ENCODE assay signal across 18 cellular contexts in the genomic region with DNA sequence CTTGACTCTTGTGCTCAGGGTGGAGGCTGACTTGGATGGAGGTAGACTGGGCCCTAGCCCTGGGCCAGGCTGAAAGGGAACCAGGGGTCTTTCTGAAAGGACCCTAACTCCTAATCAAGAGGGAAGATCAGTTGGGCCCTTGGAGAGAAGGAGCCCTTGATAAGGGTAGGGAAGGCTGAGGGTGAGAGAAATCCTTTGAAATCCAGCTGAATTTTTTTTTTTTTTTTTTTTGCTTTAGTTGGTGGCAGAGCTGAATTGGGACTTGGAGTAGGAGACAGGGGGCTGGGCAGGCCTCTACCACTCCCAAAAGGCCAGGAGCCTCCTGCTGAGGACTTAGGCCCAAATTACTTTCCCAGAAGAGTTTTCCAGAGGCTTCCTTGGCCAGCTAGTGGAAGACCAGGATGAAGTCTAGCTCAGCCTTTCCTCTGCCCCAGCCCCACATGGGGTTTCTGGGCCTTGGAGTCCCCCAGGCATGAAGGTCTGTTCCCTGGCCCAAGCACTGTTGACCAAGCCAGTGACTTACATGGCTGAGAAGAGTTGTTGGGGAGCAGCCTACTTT. TPM values are rescaled to one million over a fixed set of nuclear protein-coding genes. Genes with fewer than 3 reads are reported as not detected.
A peak's percentile ranks its signal among the peaks of the same experiment; 100 is the strongest.
DNase-seq lines count a peak whose midpoint lies in the region; ATAC-seq and TF ChIP-seq lines count a peak whose summit lies in the region.
"Had no signal": no experiment of that assay in that cellular context is flagged by ENCODE, and none has a peak within 500 bp of the region (broad histone marks: within the 10 kb centered on the region; RNA-seq: fewer than 3 reads in every experiment).

No MANE protein-coding gene starts in this region.

- H3K27ac ChIP-seq in iPS-18a (ENCODE audit: low read length): no peak overlapping the region
- peak overlapping the region; percentile 25 to 68 for H3K27ac ChIP-seq in uterus
- H3K27ac ChIP-seq in CD8-positive, alpha-beta memory T cell (ENCODE audit: low read depth, low read length): no peak overlapping the region

- POLR2A ChIA-PET in CD8-positive, alpha-beta memory T cell (lab: Charles Lee): no interaction called here

- no peak for DNase-seq in activated T-cell treated with anti-CD3 and anti-CD28 coated beads, Interleukin-2, amount 50 U/mL, for 4 hours
- DNase-seq in activated T-cell treated with anti-CD3 and anti-CD28 coated beads for 4 hours: no peak
- DNase-seq in nephron progenitor cell: no peak
- DNase-seq in uterus: no peak
- no peak for DNase-seq in CD8-positive, alpha-beta memory T cell
- no peak for DNase-seq in effector CD4-positive, alpha-beta T cell
- DNase-seq: activated CD4-positive, CD25-positive, alpha-beta regulatory T cell; activated CD8-positive, alpha-beta memory T cell treated with anti-CD3 and anti-CD28 coated beads for 24 hours; adrenal gland; left cardiac atrium; MM.1S; NCI-H187; Right ventricle myocardium superior; T-helper 2 cell had no signal

- peaks cover 100% of the 10 kb centered on the region for H3K27me3 ChIP-seq in iPS-18a (ENCODE audit: control insufficient read depth, insufficient read depth, low read length)
- peaks cover 0 to 52% of the 10 kb centered on the region in 2 donors for H3K27me3 ChIP-seq in uterus
- H3K27me3 ChIP-seq in CD8-positive, alpha-beta memory T cell (ENCODE audit: insufficient read depth, low read length, poor library complexity, severe bottlenecking): peaks cover 42% of the 10 kb centered on the region
- H3K27me3 ChIP-seq: adrenal gland had no signal

- no peaks in the 10 kb centered on the region for H3K9me3 ChIP-seq in iPS-18a (ENCODE audit: control insufficient read depth, low read depth, low read length)
- no peaks in the 10 kb centered on the region for H3K9me3 ChIP-seq in uterus
- no peaks in the 10 kb centered on the region for H3K9me3 ChIP-seq in CD8-positive, alpha-beta memory T cell (ENCODE audit: low read length)
- H3K9me3 ChIP-seq: adrenal gland had no signal

- no peaks in the 10 kb centered on the region for H3K36me3 Mint-ChIP-seq in activated T-cell treated with anti-CD3 and anti-CD28 coated beads, Interleukin-2, amount 50 U/mL, for 4 hours (ENCODE audit: insufficient read depth)
- peaks cover 99% of the 10 kb centered on the region for H3K36me3 Mint-ChIP-seq in nephron progenitor cell (ENCODE audit: low read depth)
- peaks cover 0 to under 1% (median 0%) of the 10 kb centered on the region in 3 donors for H3K36me3 Mint-ChIP-seq in CD8-positive, alpha-beta memory T cell

- H3K36me3 ChIP-seq in iPS-18a (ENCODE audit: control insufficient read depth, low read depth, low read length) (no peaks in the 10 kb centered on the region), uterus (no peaks in the 10 kb centered on the region)
- H3K36me3 ChIP-seq in CD8-positive, alpha-beta memory T cell (ENCODE audit: insufficient read depth, low read length): no peaks in the 10 kb centered on the region

- no peak for ATAC-seq in activated T-cell treated with anti-CD3 and anti-CD28 coated beads, Interleukin-2, amount 50 U/mL, for 4 hours
- no peak for ATAC-seq in GM18867 (IDR thresholded peaks at IDR 0.05; ENCODE audit: unreplicated experiment)
- ATAC-seq: left cardiac atrium had no signal

- CTCF ChIA-PET in CD8-positive, alpha-beta memory T cell (lab: Charles Lee): interaction anchor here (1.0 to 2.4 kb wide), 6 partner anchors 12 to 257 kb away, joined by 3 to 6 read pairs (median 4); no protein-coding TSS in a partner anchor

- H3K27ac Mint-ChIP-seq in nephron progenitor cell: peak overlapping the region; percentile 100
- H3K27ac Mint-ChIP-seq in CD8-positive, alpha-beta memory T cell: no peak overlapping the region
- H3K27ac Mint-ChIP-seq: activated T-helper 2 cell treated with anti-CD3 and anti-CD28 coated beads, Interferon-gamma antibody, Interleukin-2, Interleukin-4, amounts not matched to agents 10 μg/mL and 5 μg/mL and 100 μg/mL, durations not matched to agents 14 hours and 24 hours and 36 hours had no signal

- TF ChIP-seq CTCF in nephron progenitor cell (IDR thresholded peaks at IDR 0.05): no peak
- TF ChIP-seq CTCF in uterus (IDR thresholded peaks at IDR 0.05): no peak

- intact Hi-C loops in uterus (cut with DNase I; ENCODE audit: low total_unique reads): loop anchor here (10.0 kb wide), 1 partner anchor 246 kb away; no protein-coding TSS in a partner anchor

- peaks cover 89% of the 10 kb centered on the region for H3K27me3 Mint-ChIP-seq in activated T-cell treated with anti-CD3 and anti-CD28 coated beads, Interleukin-2, amount 50 U/mL, for 4 hours (ENCODE audit: low read depth)
- H3K27me3 Mint-ChIP-seq in nephron progenitor cell (ENCODE audit: low read depth, poor library complexity): peaks cover 26% of the 10 kb centered on the region
- peaks cover 56 to 75% of the 10 kb centered on the region in 2 donors for H3K27me3 Mint-ChIP-seq in CD8-positive, alpha-beta memory T cell

- peak overlapping the region; percentile 22 for H3K4me3 ChIP-seq in iPS-18a (ENCODE audit: low read length)
- H3K4me3 ChIP-seq in uterus: no peak overlapping the region
- H3K4me3 ChIP-seq in CD8-positive, alpha-beta memory T cell (ENCODE audit: low read length): no peak overlapping the region
- H3K4me3 ChIP-seq: adrenal gland had no signal

- no peak overlapping the region for H3K9ac ChIP-seq in iPS-18a (ENCODE audit: low read length)

- H3K4me1 Mint-ChIP-seq in activated T-cell treated with anti-CD3 and anti-CD28 coated beads, Interleukin-2, amount 50 U/mL, for 4 hours (ENCODE audit: low read depth): peaks cover 22% of the 10 kb centered on the region
- peaks cover 11% of the 10 kb centered on the region for H3K4me1 Mint-ChIP-seq in nephron progenitor cell
- peaks cover 27 to 28% (median 28%) of the 10 kb centered on the region in 3 donors for H3K4me1 Mint-ChIP-seq in CD8-positive, alpha-beta memory T cell

- H3K4me3 Mint-ChIP-seq in activated T-cell treated with anti-CD3 and anti-CD28 coated beads, Interleukin-2, amount 50 U/mL, for 4 hours: peak overlapping the region; percentile 20
- peak overlapping the region; percentile 99 for H3K4me3 Mint-ChIP-seq in nephron progenitor cell
- peak overlapping the region in 2 of 7 donors; percentile 64 to 72 for H3K4me3 Mint-ChIP-seq in CD8-positive, alpha-beta memory T cell

- peaks cover 4% of the 10 kb centered on the region for H3K4me1 ChIP-seq in iPS-18a (ENCODE audit: control insufficient read depth, low read depth, low read length)
- no peaks in the 10 kb centered on the region for H3K4me1 ChIP-seq in uterus
- peaks cover 23% of the 10 kb centered on the region for H3K4me1 ChIP-seq in CD8-positive, alpha-beta memory T cell (ENCODE audit: insufficient read depth, low read length)

- H3K9me3 Mint-ChIP-seq in activated T-cell treated with anti-CD3 and anti-CD28 coated beads, Interleukin-2, amount 50 U/mL, for 4 hours: no peaks in the 10 kb centered on the region
- peaks cover 4% of the 10 kb centered on the region for H3K9me3 Mint-ChIP-seq in nephron progenitor cell
- H3K9me3 Mint-ChIP-seq in CD8-positive, alpha-beta memory T cell: no peaks in the 10 kb centered on the region
- H3K9me3 Mint-ChIP-seq: activated T-helper 2 cell treated with anti-CD3 and anti-CD28 coated beads, Interferon-gamma antibody, Interleukin-2, Interleukin-4, amounts not matched to agents 10 μg/mL and 5 μg/mL and 100 μg/mL, durations not matched to agents 14 hours and 24 hours and 36 hours; central memory CD8-positive, alpha-beta T cell had no signal

- no peak for TF ChIP-seq POLR2A in uterus (IDR thresholded peaks at IDR 0.05)

RNA-seq across cellular contexts. Expression of gene HOXB3, which starts 0.6 kb away (rescaled TPM):
- 1 to 10 TPM in 1 of 3 donors, under 1 TPM in 2; 0.50 to 1.0 (median 0.81) TPM for total RNA-seq in activated T-cell treated with anti-CD3 and anti-CD28 coated beads, Interleukin-2, amount 50 U/mL, for 4 hours
- 10 to 100 TPM; 10.6 to 30.0 (median 18.0) TPM for total RNA-seq in uterus
- 1 to 10 TPM; 3.0 to 3.5 TPM for total RNA-seq in CD8-positive, alpha-beta memory T cell
- 0.10 TPM for polyA plus RNA-seq in CD8-positive, alpha-beta memory T cell

RNA-seq across cellular contexts. Expression of gene HOXB5, which starts 2.9 kb away (rescaled TPM):
- total RNA-seq in activated T-cell treated with anti-CD3 and anti-CD28 coated beads, Interleukin-2, amount 50 U/mL, for 4 hours: under 1 TPM in 1 of 3 donors, not detected in 2; 0.08 TPM
- total RNA-seq in uterus: 1 to 10 TPM in 1 of 4 donors, under 1 TPM in 2, not detected in 1; 0.55 to 2.5 (median 0.59) TPM
- not detected for total RNA-seq in CD8-positive, alpha-beta memory T cell
- not detected for polyA plus RNA-seq in CD8-positive, alpha-beta memory T cell
- total RNA-seq: activated T-helper 2 cell treated with anti-CD3 and anti-CD28 coated beads, Interferon-gamma antibody, Interleukin-2, Interleukin-4, amounts not matched to agents 10 μg/mL and 5 μg/mL and 100 μg/mL, durations not matched to agents 14 hours and 24 hours and 36 hours had no signal

RNA-seq across cellular contexts. Expression of gene HOXB4, which starts 12.5 kb away (rescaled TPM):
- total RNA-seq in activated T-cell treated with anti-CD3 and anti-CD28 coated beads, Interleukin-2, amount 50 U/mL, for 4 hours: 1 to 10 TPM in 2 of 3 donors, under 1 TPM in 1; 0.94 to 1.6 (median 1.4) TPM
- total RNA-seq in uterus: 1 to 10 TPM in 2 of 4 donors, under 1 TPM in 1, not detected in 1; 0.88 to 6.9 (median 5.5) TPM
- 1 to 10 TPM; 3.4 to 3.7 TPM for total RNA-seq in CD8-positive, alpha-beta memory T cell
- polyA plus RNA-seq in CD8-positive, alpha-beta memory T cell: 0.33 TPM

RNA-seq across cellular contexts. Expression of gene HOXB6, which starts 14.1 kb away (rescaled TPM):
- under 1 TPM in 2 of 3 donors, not detected in 1; 0.24 to 0.27 TPM for total RNA-seq in activated T-cell treated with anti-CD3 and anti-CD28 coated beads, Interleukin-2, amount 50 U/mL, for 4 hours
- total RNA-seq in uterus: 10 to 100 TPM in 1 of 4 donors, 1 to 10 TPM in 1, under 1 TPM in 1, not detected in 1; 0.88 to 18.2 (median 7.3) TPM
- under 1 TPM; 0.22 to 0.37 TPM for total RNA-seq in CD8-positive, alpha-beta memory T cell
- not detected for polyA plus RNA-seq in CD8-positive, alpha-beta memory T cell

RNA-seq across cellular contexts. Expression of gene HOXB7, which starts 20.1 kb away (rescaled TPM):
- total RNA-seq in activated T-cell treated with anti-CD3 and anti-CD28 coated beads, Interleukin-2, amount 50 U/mL, for 4 hours: under 1 TPM; 0.18 to 0.43 (median 0.38) TPM
- 1 to 10 TPM in 3 of 4 donors, not detected in 1; 1.0 to 6.9 (median 3.5) TPM for total RNA-seq in uterus
- under 1 TPM; 0.89 to 0.96 TPM for total RNA-seq in CD8-positive, alpha-beta memory T cell
- polyA plus RNA-seq in CD8-positive, alpha-beta memory T cell: 0.87 TPM

Comparison
In these comparisons a context has a peak if more than half of its experiments do, and no peak if none do; other contexts are left out.
1. H3K27ac ChIP-seq: peak in uterus (2 of 2); none in iPS-18a (single experiment) and CD8-positive, alpha-beta memory T cell (single experiment).